10 cellular contexts compared by ENCODE assay signal in genomic region chr15:44812029-44812517, GRCh38.
DNase-seq lines count a peak whose midpoint lies in the region; ATAC-seq and TF ChIP-seq lines count a peak whose summit lies in the region.
"Had no signal": no experiment of that assay in that cellular context is flagged by ENCODE, and none has a peak within 500 bp of the region (broad histone marks: within the 10 kb centered on the region; RNA-seq: fewer than 3 reads in every experiment).

No MANE protein-coding gene starts in this region.

- TF ChIP-seq EP300 in gastroesophageal sphincter (IDR thresholded peaks at IDR 0.05): no peak

- H3K9me3 Mint-ChIP-seq in stimulated activated effector memory CD8-positive, alpha-beta T cell treated with anti-CD3 and anti-CD28 coated beads, Interleukin-12 subunit alpha, Interleukin-12 subunit beta, amount 100 ng/mL, for 72 hours: no peaks in the 10 kb centered on the region

- peak; percentile 90 for DNase-seq in DMS153 treated with DMSO at 0.1 percent for 48 hours (lab: John Stamatoyannopoulos, UW; ENCODE audit: unreplicated experiment)
- DNase-seq in NCI-H187 (lab: John Stamatoyannopoulos, UW): peak; percentile 40 to 84
- DNase-seq in RWPE2 (ENCODE audit: low spot score): no peak
- peak; percentile 95 for DNase-seq in left lobe of liver (ENCODE audit: low spot score)
- DNase-seq in stimulated activated effector memory CD8-positive, alpha-beta T cell treated with anti-CD3 and anti-CD28 coated beads, Interleukin-12 subunit alpha, Interleukin-12 subunit beta, amount 100 ng/mL, for 72 hours (ENCODE audit: low spot score in 2 of 2): no peak
- no peak for DNase-seq in testis
- DNase-seq: GOT3, mesenchymal stem cell had no signal

- TF ChIP-seq CTCF in RWPE2 (IDR thresholded peaks at IDR 0.05; ENCODE audit: poor library complexity, severe bottlenecking): no peak
- no peak for TF ChIP-seq CTCF in gastroesophageal sphincter (IDR thresholded peaks at IDR 0.05)
- TF ChIP-seq CTCF in testis (IDR thresholded peaks at IDR 0.05): no peak

- intact Hi-C loops in testis (cut with DNase I; ENCODE audit: low total_unique reads): no loop called here

- H3K27me3 ChIP-seq in RWPE2 (ENCODE audit: insufficient read depth, poor library complexity, severe bottlenecking): no peaks in the 10 kb centered on the region
- peaks cover 14% of the 10 kb centered on the region for H3K27me3 ChIP-seq in gastroesophageal sphincter
- no peaks in the 10 kb centered on the region for H3K27me3 ChIP-seq in testis

- H3K9me3 ChIP-seq in RWPE2 (ENCODE audit: severe bottlenecking): no peaks in the 10 kb centered on the region
- no peaks in the 10 kb centered on the region for H3K9me3 ChIP-seq in gastroesophageal sphincter
- H3K9me3 ChIP-seq in testis: no peaks in the 10 kb centered on the region

- TF ChIP-seq POLR2A in gastroesophageal sphincter (IDR thresholded peaks at IDR 0.05) (no peak), testis (IDR thresholded peaks at IDR 0.05) (no peak)

- peaks cover 6% of the 10 kb centered on the region for H3K4me1 ChIP-seq in RWPE2 (ENCODE audit: insufficient read depth, poor library complexity, severe bottlenecking)
- H3K4me1 ChIP-seq in gastroesophageal sphincter: no peaks in the 10 kb centered on the region
- no peaks in the 10 kb centered on the region for H3K4me1 ChIP-seq in testis

- no peak overlapping the region for H3K27ac ChIP-seq in RWPE2 (ENCODE audit: poor library complexity, severe bottlenecking)
- no peak overlapping the region for H3K27ac ChIP-seq in gastroesophageal sphincter
- no peak overlapping the region for H3K27ac ChIP-seq in testis

- no peaks in the 10 kb centered on the region for H3K36me3 Mint-ChIP-seq in stimulated activated effector memory CD8-positive, alpha-beta T cell treated with anti-CD3 and anti-CD28 coated beads, Interleukin-12 subunit alpha, Interleukin-12 subunit beta, amount 100 ng/mL, for 72 hours

- H3K4me3 Mint-ChIP-seq in stimulated activated effector memory CD8-positive, alpha-beta T cell treated with anti-CD3 and anti-CD28 coated beads, Interleukin-12 subunit alpha, Interleukin-12 subunit beta, amount 100 ng/mL, for 72 hours: no peak overlapping the region

- H3K36me3 ChIP-seq in RWPE2 (ENCODE audit: low read depth): no peaks in the 10 kb centered on the region
- no peaks in the 10 kb centered on the region for H3K36me3 ChIP-seq in gastroesophageal sphincter
- H3K36me3 ChIP-seq in testis (ENCODE audit: low read depth, missing control alignments): no peaks in the 10 kb centered on the region

- ATAC-seq in RWPE2 (ENCODE audit: low read depth) (peak; percentile 27; the same call in 2 of the 3 replicates), left lobe of liver (peak; percentile 90), gastroesophageal sphincter (no peak), HG02884 (IDR thresholded peaks at IDR 0.05; ENCODE audit: unreplicated experiment) (no peak)
- ATAC-seq in stimulated activated effector memory CD8-positive, alpha-beta T cell treated with anti-CD3 and anti-CD28 coated beads, Interleukin-12 subunit alpha, Interleukin-12 subunit beta, amount 100 ng/mL, for 72 hours: no peak

- no peak overlapping the region for H3K27ac Mint-ChIP-seq in stimulated activated effector memory CD8-positive, alpha-beta T cell treated with anti-CD3 and anti-CD28 coated beads, Interleukin-12 subunit alpha, Interleukin-12 subunit beta, amount 100 ng/mL, for 72 hours

- H3K4me3 ChIP-seq in RWPE2 (ENCODE audit: severe bottlenecking) (no peak overlapping the region), gastroesophageal sphincter (no peak overlapping the region), testis (no peak overlapping the region)

- WGBS in gastroesophageal sphincter (ENCODE audit: low coverage in 1 of 2), 2 donors: 64 to 68% methylated on average over 2 to 5 of the region's 5 CpGs
- WGBS in testis, 2 donors: 73 to 76% methylated on average over 5 of the region's 5 CpGs

- peaks cover 9% of the 10 kb centered on the region for H3K4me1 Mint-ChIP-seq in stimulated activated effector memory CD8-positive, alpha-beta T cell treated with anti-CD3 and anti-CD28 coated beads, Interleukin-12 subunit alpha, Interleukin-12 subunit beta, amount 100 ng/mL, for 72 hours

Comparison
In these comparisons a context has a peak if more than half of its experiments do, and no peak if none do; other contexts are left out.
1. DNase-seq: peak in DMS153 treated with DMSO at 0.1 percent for 48 hours (single experiment), NCI-H187 (2 of 2) and left lobe of liver (single experiment); none in RWPE2 (single experiment), stimulated activated effector memory CD8-positive, alpha-beta T cell treated with anti-CD3 and anti-CD28 coated beads, Interleukin-12 subunit alpha, Interleukin-12 subunit beta, amount 100 ng/mL, for 72 hours (0 of 2) and testis (single experiment).
2. ATAC-seq: peak in RWPE2 (single experiment) and left lobe of liver (single experiment); none in gastroesophageal sphincter (single experiment), HG02884 (single experiment) and stimulated activated effector memory CD8-positive, alpha-beta T cell treated with anti-CD3 and anti-CD28 coated beads, Interleukin-12 subunit alpha, Interleukin-12 subunit beta, amount 100 ng/mL, for 72 hours (single experiment).